1 cellular context compared by ENCODE assay signal in the genomic region with DNA sequence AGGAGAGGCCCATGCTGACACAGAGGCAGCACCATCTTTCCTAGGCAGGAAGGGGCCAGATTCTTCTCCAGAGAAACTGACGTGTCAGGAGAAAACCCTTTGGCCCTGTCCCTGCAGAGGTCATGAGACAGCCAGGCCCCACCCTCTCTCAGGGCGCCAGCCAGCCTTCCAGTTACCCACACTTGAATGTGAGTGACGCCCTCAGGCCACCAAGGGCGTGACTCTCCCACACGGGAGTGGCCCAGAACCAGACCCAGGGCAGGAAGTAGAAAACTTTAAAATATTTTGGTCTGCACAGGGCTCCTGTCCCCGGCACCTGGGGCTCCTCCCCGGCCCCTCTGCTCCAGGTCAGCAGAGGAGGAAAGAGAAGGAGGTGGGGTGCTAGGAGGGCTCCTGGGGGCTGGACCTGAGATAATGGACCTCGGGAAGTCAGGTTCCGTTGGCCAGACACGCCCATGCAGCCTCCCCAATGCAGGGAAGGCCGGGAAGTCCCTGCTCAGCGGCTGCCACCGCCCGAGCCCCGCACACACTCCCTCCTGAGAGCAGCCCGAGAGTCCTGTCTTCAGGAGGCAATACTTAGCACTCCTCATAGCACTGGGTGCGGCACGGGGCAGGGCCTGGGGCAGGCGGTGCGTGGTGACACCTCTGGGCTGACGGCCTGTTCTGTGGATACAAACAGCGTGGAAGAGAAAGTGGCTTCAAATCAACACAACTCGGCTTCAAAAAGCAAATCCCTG.
A peak's percentile ranks its signal among the peaks of the same experiment; 100 is the strongest.
TF ChIP-seq lines count a peak whose summit lies in the region.

No MANE protein-coding gene starts in this region.

TF ChIP-seq in K562, 482 proteins besides CTCF, POLR2A, EP300 and RAD21:
- TF ChIP-seq, protein P1, sequence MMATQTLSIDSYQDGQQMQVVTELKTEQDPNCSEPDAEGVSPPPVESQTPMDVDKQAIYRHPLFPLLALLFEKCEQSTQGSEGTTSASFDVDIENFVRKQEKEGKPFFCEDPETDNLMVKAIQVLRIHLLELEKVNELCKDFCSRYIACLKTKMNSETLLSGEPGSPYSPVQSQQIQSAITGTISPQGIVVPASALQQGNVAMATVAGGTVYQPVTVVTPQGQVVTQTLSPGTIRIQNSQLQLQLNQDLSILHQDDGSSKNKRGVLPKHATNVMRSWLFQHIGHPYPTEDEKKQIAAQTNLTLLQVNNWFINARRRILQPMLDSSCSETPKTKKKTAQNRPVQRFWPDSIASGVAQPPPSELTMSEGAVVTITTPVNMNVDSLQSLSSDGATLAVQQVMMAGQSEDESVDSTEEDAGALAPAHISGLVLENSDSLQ (IDR thresholded peaks at IDR 0.05), result peak; percentile 61
- no peak for TF ChIP-seq ZNF830 (CRISPR knock-in tag; IDR thresholded peaks at IDR 0.05)
- no peak for TF ChIP-seq NR2C1 (IDR thresholded peaks at IDR 0.05)
- peak; percentile 28; the same call in 1 of the 2 replicates for TF ChIP-seq NR2C1 (tag; IDR thresholded peaks at IDR 0.05)
- TF ChIP-seq NFRKB (IDR thresholded peaks at IDR 0.05; ENCODE audit: low read depth), result no peak
- peak; percentile 34; the same call in 1 of the 2 replicates for TF ChIP-seq MGA (IDR thresholded peaks at IDR 0.05)
- TF ChIP-seq ZHX1 (conservative IDR thresholded peaks at IDR 0.05; ENCODE audit: low read length), result no peak
- no peak for TF ChIP-seq CHD4 (IDR thresholded peaks at IDR 0.05; ENCODE audit: insufficient read depth, insufficient replicate concordance, low read depth, low read length, poor library complexity, severe bottlenecking)
- no peak for TF ChIP-seq MTF1 (CRISPR knock-in tag; IDR thresholded peaks at IDR 0.05; ENCODE audit: borderline replicate concordance)
- TF ChIP-seq EZH2 (IDR thresholded peaks at IDR 0.05; ENCODE audit: borderline replicate concordance, low read depth, low read length), result no peak
- TF ChIP-seq C11orf30 (IDR thresholded peaks at IDR 0.05; ENCODE audit: low read depth), result peak; percentile 14; the same call in 1 of the 2 replicates
- no peak for TF ChIP-seq BMI1 (IDR thresholded peaks at IDR 0.05; ENCODE audit: low read length)
- no peak for TF ChIP-seq NR2C2 (CRISPR knock-in tag; IDR thresholded peaks at IDR 0.05)
- TF ChIP-seq NR2C2 (tag; IDR thresholded peaks at IDR 0.05), result peak; percentile 61; the same call in 1 of the 2 replicates
- TF ChIP-seq, protein P2, sequence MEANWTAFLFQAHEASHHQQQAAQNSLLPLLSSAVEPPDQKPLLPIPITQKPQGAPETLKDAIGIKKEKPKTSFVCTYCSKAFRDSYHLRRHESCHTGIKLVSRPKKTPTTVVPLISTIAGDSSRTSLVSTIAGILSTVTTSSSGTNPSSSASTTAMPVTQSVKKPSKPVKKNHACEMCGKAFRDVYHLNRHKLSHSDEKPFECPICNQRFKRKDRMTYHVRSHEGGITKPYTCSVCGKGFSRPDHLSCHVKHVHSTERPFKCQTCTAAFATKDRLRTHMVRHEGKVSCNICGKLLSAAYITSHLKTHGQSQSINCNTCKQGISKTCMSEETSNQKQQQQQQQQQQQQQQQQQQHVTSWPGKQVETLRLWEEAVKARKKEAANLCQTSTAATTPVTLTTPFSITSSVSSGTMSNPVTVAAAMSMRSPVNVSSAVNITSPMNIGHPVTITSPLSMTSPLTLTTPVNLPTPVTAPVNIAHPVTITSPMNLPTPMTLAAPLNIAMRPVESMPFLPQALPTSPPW (CRISPR knock-in tag; IDR thresholded peaks at IDR 0.05), result peak; percentile 39; the same call in 1 of the 2 replicates
- TF ChIP-seq ZNF174 (CRISPR knock-in tag; IDR thresholded peaks at IDR 0.05), result no peak
- TF ChIP-seq GABPA (tag; conservative IDR thresholded peaks at IDR 0.05; ENCODE audit: low read depth), result peak; percentile 19; the same call in 1 of the 2 replicates
- peak; percentile 49 for TF ChIP-seq ZFX (CRISPR knock-in tag; IDR thresholded peaks at IDR 0.05)
- no peak for TF ChIP-seq ZNF778 (CRISPR knock-in tag; IDR thresholded peaks at IDR 0.05)
- TF ChIP-seq MAX (CRISPR knock-in tag; IDR thresholded peaks at IDR 0.05), result peak; percentile 53; the same call in 1 of the 2 replicates
- TF ChIP-seq ELF1 (tag; IDR thresholded peaks at IDR 0.05), result peak; percentile 40; the same call in 1 of the 2 replicates
- TF ChIP-seq ZNF282 (CRISPR knock-in tag; IDR thresholded peaks at IDR 0.05), result no peak
- no peak for TF ChIP-seq CHCHD3 (CRISPR knock-in tag; IDR thresholded peaks at IDR 0.05)
- TF ChIP-seq ZNF655 (CRISPR knock-in tag; IDR thresholded peaks at IDR 0.05), result no peak
- TF ChIP-seq L3MBTL2 (IDR thresholded peaks at IDR 0.05), result peak; percentile 29; the same call in 1 of the 2 replicates
- TF ChIP-seq FOSL1 (tag; conservative IDR thresholded peaks at IDR 0.05), result no peak
